In the genomic region with DNA sequence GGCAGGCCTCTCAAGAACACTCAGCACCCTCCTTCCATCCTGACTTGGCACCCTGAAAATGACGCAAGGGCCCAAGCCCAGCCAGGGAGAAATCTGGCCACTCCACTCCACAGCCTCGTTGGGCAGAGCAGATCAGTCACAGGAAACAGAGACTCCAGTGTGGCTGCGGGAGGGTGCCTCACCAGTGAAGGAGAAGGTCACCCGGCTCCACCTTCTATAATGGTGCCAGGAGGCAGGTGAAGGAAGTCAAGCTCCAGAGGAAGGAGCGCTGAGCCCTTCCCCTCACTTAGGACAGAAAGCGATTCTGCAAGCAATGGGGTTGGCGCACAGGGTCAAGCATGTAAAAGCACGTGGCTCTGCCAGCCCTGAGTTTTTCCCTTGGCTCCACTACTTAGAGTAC, we compare ENCODE assay signal across 22 cellular contexts. TPM values are rescaled to one million over a fixed set of nuclear protein-coding genes. Genes with fewer than 3 reads are reported as not detected.
DNase-seq lines count a peak whose midpoint lies in the region; ATAC-seq and TF ChIP-seq lines count a peak whose summit lies in the region.
"Had no signal": no experiment of that assay in that cellular context is flagged by ENCODE, and none has a peak within 500 bp of the region (broad histone marks: within the 10 kb centered on the region; RNA-seq: fewer than 3 reads in every experiment).

No MANE protein-coding gene starts in this region.

- H3K9me3 ChIP-seq in right atrium auricular region: no peaks in the 10 kb centered on the region
- no peaks in the 10 kb centered on the region for H3K9me3 ChIP-seq in heart left ventricle
- H3K9me3 ChIP-seq in psoas muscle: no peaks in the 10 kb centered on the region
- H3K9me3 ChIP-seq: A549, BLaER1 had no signal

- 78 to 88% (median 83%) methylated on average over 7 to 8 of the region's 8 CpGs for WGBS in heart left ventricle, 4 donors
- WGBS in psoas muscle, 3 donors: 77 to 86% (median 83%) methylated on average over 8 of the region's 8 CpGs

- ATAC-seq in heart left ventricle: no peak
- ATAC-seq in left lobe of liver: no peak
- ATAC-seq in sciatic nerve: no peak
- ATAC-seq in psoas muscle: no peak
- ATAC-seq: A549, Right ventricle myocardium inferior had no signal

- H3K4me1 ChIP-seq in right atrium auricular region (no peaks in the 10 kb centered on the region), heart left ventricle (no peaks in the 10 kb centered on the region), psoas muscle (no peaks in the 10 kb centered on the region)
- H3K4me1 ChIP-seq: A549 had no signal

- H3K4me3 ChIP-seq in right atrium auricular region (no peak overlapping the region), heart left ventricle (no peak overlapping the region), psoas muscle (no peak overlapping the region)
- H3K4me3 ChIP-seq: A549, BLaER1 had no signal

- H3K27ac ChIP-seq in right atrium auricular region (no peak overlapping the region), heart left ventricle (no peak overlapping the region), psoas muscle (no peak overlapping the region)
- H3K27ac ChIP-seq: A549, BLaER1, HL-60 had no signal

- no peaks in the 10 kb centered on the region for H3K27me3 ChIP-seq in right atrium auricular region
- no peaks in the 10 kb centered on the region for H3K27me3 ChIP-seq in heart left ventricle
- no peaks in the 10 kb centered on the region for H3K27me3 ChIP-seq in psoas muscle (ENCODE audit: insufficient read depth in 3 of 3, low read length in 2 of 3)
- H3K27me3 ChIP-seq: BLaER1 had no signal

- intact Hi-C loops in heart left ventricle (cut with DNase I): no loop called here
- intact Hi-C loops in sciatic nerve (cut with DNase I): no loop called here
- intact Hi-C loops in psoas muscle (cut with DNase I): loop anchor here in 1 of 2 donors (2.0 kb wide), 1 partner anchor 20 kb away; no protein-coding TSS in a partner anchor

- DNase-seq in right atrium auricular region (ENCODE audit: low spot score): peak; percentile 46
- no peak for DNase-seq in heart left ventricle
- DNase-seq in left lobe of liver (ENCODE audit: low spot score): peak; percentile 35
- peak; percentile 43 for DNase-seq in sciatic nerve (ENCODE audit: low spot score)
- no peak for DNase-seq in psoas muscle
- DNase-seq in NCI-H2196 (lab: John Stamatoyannopoulos, UW; ENCODE audit: unreplicated experiment): no peak
- DNase-seq in NCI-H748 (lab: John Stamatoyannopoulos, UW; ENCODE audit: unreplicated experiment): no peak
- DNase-seq: CD4-positive, alpha-beta memory T cell; GF-D8; HCEC 1CT; Karpas-422; NCI-H1092; NCI-H1436 treated with DMSO at 0.1 percent for 48 hours; NCI-H2081; NCI-H510A; NCI-H774 had no signal

- no peak for TF ChIP-seq POLR2A in heart left ventricle (IDR thresholded peaks at IDR 0.05)

- TF ChIP-seq CTCF in right atrium auricular region (IDR thresholded peaks at IDR 0.05) (no peak), heart left ventricle (IDR thresholded peaks at IDR 0.05) (no peak), psoas muscle (IDR thresholded peaks at IDR 0.05) (no peak)

- H3K36me3 ChIP-seq in right atrium auricular region (no peaks in the 10 kb centered on the region), heart left ventricle (no peaks in the 10 kb centered on the region), psoas muscle (ENCODE audit: insufficient read depth in 1 of 2, low read depth in 1 of 2) (no peaks in the 10 kb centered on the region)
- H3K36me3 ChIP-seq: BLaER1 had no signal

RNA-seq across cellular contexts. Expression of a gene that starts 35.3 kb away (rescaled TPM):
- total RNA-seq in right atrium auricular region (1 to 10 TPM; 5.3 to 7.4 TPM), heart left ventricle (1 to 10 TPM; 1.1 to 6.4 (median 2.9) TPM), left lobe of liver (0.30 TPM), sciatic nerve (12.4 TPM), psoas muscle (1 to 10 TPM; 1.6 to 2.8 (median 2.4) TPM)
- polyA plus RNA-seq in heart left ventricle (1 to 10 TPM; 1.7 to 7.4 TPM), psoas muscle (1 to 10 TPM in 2 of 3 donors, under 1 TPM in 1; 0.97 to 3.1 (median 1.9) TPM)
- total RNA-seq: HT1080 had no signal
- polyA plus RNA-seq: IgD-negative memory B cell had no signal

Comparison
In these comparisons a context has a peak if more than half of its experiments do, and no peak if none do; other contexts are left out.
1. DNase-seq: peak in right atrium auricular region (single experiment), left lobe of liver (single experiment) and sciatic nerve (single experiment); none in heart left ventricle (0 of 5), psoas muscle (0 of 2), NCI-H2196 (single experiment) and NCI-H748 (single experiment).